ENCODE assay signal across 8 cellular contexts in the genomic region with DNA sequence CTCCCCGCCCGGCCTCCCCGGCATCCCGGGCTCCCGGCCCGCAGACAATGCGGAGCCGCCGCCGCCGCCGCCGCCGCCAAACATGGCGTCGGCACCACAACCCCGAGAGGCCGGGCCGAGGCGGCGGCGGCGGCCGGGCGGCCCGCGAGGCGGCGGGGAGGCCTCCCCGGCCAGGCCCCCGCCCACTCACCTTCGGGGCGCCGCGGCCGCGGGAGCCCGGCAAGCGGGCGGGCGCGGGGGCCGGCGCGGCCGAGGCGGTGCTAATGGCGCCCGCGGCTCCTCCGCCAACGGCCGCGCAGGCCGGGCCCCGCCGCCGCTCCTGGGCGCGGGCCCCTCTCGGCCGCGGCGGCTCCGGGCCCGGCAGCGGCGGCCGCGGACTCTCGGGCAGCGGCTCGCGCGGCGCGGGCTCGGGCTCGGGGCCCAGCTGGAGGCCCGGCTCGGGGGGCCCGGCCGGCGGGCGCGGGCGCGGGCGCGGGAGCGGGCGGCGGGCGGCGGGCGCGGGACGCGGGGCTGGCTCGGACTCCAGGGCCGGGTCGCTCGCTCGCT. TPM values are rescaled to one million over a fixed set of nuclear protein-coding genes. Genes with fewer than 3 reads are reported as not detected.
A peak's percentile ranks its signal among the peaks of the same experiment; 100 is the strongest.
DNase-seq lines count a peak whose midpoint lies in the region; ATAC-seq, FAIRE-seq and TF ChIP-seq lines count a peak whose summit lies in the region.

No MANE protein-coding gene starts in this region.

- peaks cover 44% of the 10 kb centered on the region for H3K79me2 ChIP-seq in OCI-LY1 (ENCODE audit: insufficient read depth, low read length)

- H3K4me2 ChIP-seq in OCI-LY1 (ENCODE audit: low read length), result peak overlapping the region; percentile 84

- no peak for TF ChIP-seq CTCF in OCI-LY1 (IDR thresholded peaks at IDR 0.05; ENCODE audit: low read length)

- no peaks in the 10 kb centered on the region for H3K9me2 ChIP-seq in OCI-LY1 (ENCODE audit: low read depth, low read length)

- no peak for FAIRE-seq in GM12892 (lab: Jason Lieb, UNC)

- H4K20me1 ChIP-seq in OCI-LY1 (ENCODE audit: insufficient read depth, low read length), result 0 out of 2 replicates have a peak, but pooled peaks cover 4% of the 10 kb centered on the region

- H3K9me3 ChIP-seq in OCI-LY1 (ENCODE audit: low read length), result peaks cover 7% of the 10 kb centered on the region; the same call in 1 of the 2 replicates
- no peaks in the 10 kb centered on the region for H3K9me3 ChIP-seq in effector memory CD4-positive, alpha-beta T cell (ENCODE audit: control insufficient read depth, low read length)
- peaks cover 36% of the 10 kb centered on the region for H3K9me3 ChIP-seq in neuron (ENCODE audit: low read length)

- peaks cover 9% of the 10 kb centered on the region; the same call in 1 of the 2 replicates for H3K27me3 ChIP-seq in OCI-LY1 (ENCODE audit: insufficient read depth, low read length)
- no peaks in the 10 kb centered on the region for H3K27me3 ChIP-seq in effector memory CD4-positive, alpha-beta T cell (replicated peaks; ENCODE audit: control insufficient read depth, insufficient read depth, low read length, poor library complexity, severe bottlenecking)
- no peaks in the 10 kb centered on the region for H3K27me3 ChIP-seq in neuron (ENCODE audit: insufficient read depth, low read length)

- H2AFZ ChIP-seq in OCI-LY1 (ENCODE audit: low read length) (no peak overlapping the region), neuron (ENCODE audit: low read depth, low read length) (no peak overlapping the region)

- peaks cover 9% of the 10 kb centered on the region; the same call in 1 of the 2 replicates for H3F3A ChIP-seq in OCI-LY1 (ENCODE audit: insufficient read depth, low read length)

- H3K4me1 ChIP-seq in OCI-LY1 (ENCODE audit: insufficient read depth, low read length, severe bottlenecking), result peaks cover 39% of the 10 kb centered on the region
- peaks cover 49% of the 10 kb centered on the region for H3K4me1 ChIP-seq in effector memory CD4-positive, alpha-beta T cell (ENCODE audit: control insufficient read depth, insufficient read depth, low read length, poor library complexity, severe bottlenecking)
- H3K4me1 ChIP-seq in neuron (ENCODE audit: insufficient read depth, low read length), result peaks cover 16% of the 10 kb centered on the region

- no peak for DNase-seq in effector memory CD4-positive, alpha-beta T cell
- DNase-seq in anterior cingulate cortex (lab: John Stamatoyannopoulos, UW), result no peak
- DNase-seq in stimulated activated naive CD4-positive, alpha-beta T cell treated with Interleukin-2 at 50 U/mL for 16 hours (lab: John Stamatoyannopoulos, UW), result no peak
- DNase-seq in GM12892 (ENCODE audit: insufficient read length), result no peak

- ATAC-seq in GM18498 (IDR thresholded peaks at IDR 0.05; ENCODE audit: unreplicated experiment), result peak; percentile 26
- ATAC-seq in GM18502 (IDR thresholded peaks at IDR 0.05; ENCODE audit: poor library complexity, unreplicated experiment), result no peak

- H3K4me3 ChIP-seq in OCI-LY1 (ENCODE audit: low read depth, low read length, poor library complexity, severe bottlenecking) (peak overlapping the region; percentile 70), neuron (ENCODE audit: low read length) (peak overlapping the region; percentile 93)
- peak overlapping the region; percentile 83 for H3K4me3 ChIP-seq in effector memory CD4-positive, alpha-beta T cell (ENCODE audit: insufficient read depth, low read depth, low read length, poor library complexity, severe bottlenecking)

- H3K9ac ChIP-seq in OCI-LY1 (ENCODE audit: low read length), result peak overlapping the region; percentile 68

- no peak for TF ChIP-seq POLR2A in GM12892 (IDR thresholded peaks at IDR 0.05; ENCODE audit: low read depth, low read length)

- no peak overlapping the region for H3K27ac ChIP-seq in OCI-LY1 (ENCODE audit: low read depth, low read length, poor library complexity, severe bottlenecking)
- peak overlapping the region; percentile 77 for H3K27ac ChIP-seq in effector memory CD4-positive, alpha-beta T cell (ENCODE audit: insufficient read depth, low read length, poor library complexity, severe bottlenecking)

- H3K36me3 ChIP-seq in OCI-LY1 (ENCODE audit: insufficient read depth, low read length) (peaks cover 33% of the 10 kb centered on the region), neuron (ENCODE audit: insufficient read depth, low read length) (peaks cover 32% of the 10 kb centered on the region)
- H3K36me3 ChIP-seq in effector memory CD4-positive, alpha-beta T cell (ENCODE audit: control insufficient read depth, insufficient read depth, low read length), result peaks cover 17% of the 10 kb centered on the region

RNA-seq across cellular contexts. Expression of a gene that starts 0.3 kb away (rescaled TPM):
- polyA plus RNA-seq in GM12892 (2012; ENCODE audit: missing spikeins), result 8.5 TPM

RNA-seq across cellular contexts. Expression of a gene that starts 26.3 kb away (rescaled TPM):
- 11.3 TPM for polyA plus RNA-seq in GM12892 (2012; ENCODE audit: missing spikeins)
